In genomic region chr11:64741393-64742086, GRCh38 we compare ENCODE assay signal across 13 cellular contexts. TPM values are rescaled to one million over a fixed set of nuclear protein-coding genes. Genes with fewer than 3 reads are reported as not detected.
A peak's percentile ranks its signal among the peaks of the same experiment; 100 is the strongest.
DNase-seq lines count a peak whose midpoint lies in the region; ATAC-seq and TF ChIP-seq lines count a peak whose summit lies in the region.
"Had no signal": no experiment of that assay in that cellular context is flagged by ENCODE, and none has a peak within 500 bp of the region (broad histone marks: within the 10 kb centered on the region; RNA-seq: fewer than 3 reads in every experiment).

No MANE protein-coding gene starts in this region.

- H3K9me3 Mint-ChIP-seq in stimulated activated naive CD8-positive, alpha-beta T cell treated with anti-CD3 and anti-CD28 coated beads, Interleukin-15, Interleukin-2, amounts not matched to agents 100 ng/mL and 50 ng/mL, for 24 hours = no peaks in the 10 kb centered on the region
- no peaks in the 10 kb centered on the region for H3K9me3 Mint-ChIP-seq in chondrocyte (ENCODE audit: low read depth)
- H3K9me3 Mint-ChIP-seq in naive B cell = no peaks in the 10 kb centered on the region

- H3K4me1 Mint-ChIP-seq in stimulated activated naive CD8-positive, alpha-beta T cell treated with anti-CD3 and anti-CD28 coated beads, Interleukin-15, Interleukin-2, amounts not matched to agents 100 ng/mL and 50 ng/mL, for 24 hours (ENCODE audit: low read depth) = peaks cover 27% of the 10 kb centered on the region
- H3K4me1 Mint-ChIP-seq in chondrocyte (ENCODE audit: low read depth) (peaks cover 14% of the 10 kb centered on the region), naive B cell (peaks cover 39 to 61% (median 42%) of the 10 kb centered on the region in 3 donors)

- no peak overlapping the region for H3K27ac Mint-ChIP-seq in stimulated activated naive CD8-positive, alpha-beta T cell treated with anti-CD3 and anti-CD28 coated beads, Interleukin-15, Interleukin-2, amounts not matched to agents 100 ng/mL and 50 ng/mL, for 24 hours
- H3K27ac Mint-ChIP-seq in chondrocyte (ENCODE audit: unreplicated experiment) (no peak overlapping the region), naive B cell (peak overlapping the region in 5 of 6 donors; percentile 49 to 95 (median 80))

- peaks cover 7% of the 10 kb centered on the region for H3K27me3 Mint-ChIP-seq in stimulated activated naive CD8-positive, alpha-beta T cell treated with anti-CD3 and anti-CD28 coated beads, Interleukin-15, Interleukin-2, amounts not matched to agents 100 ng/mL and 50 ng/mL, for 24 hours
- H3K27me3 Mint-ChIP-seq in chondrocyte (ENCODE audit: low read depth) (no peaks in the 10 kb centered on the region), naive B cell (no peaks in the 10 kb centered on the region)

- TF ChIP-seq CTCF in chondrocyte (IDR thresholded peaks at IDR 0.05) = no peak

- DNase-seq in stimulated activated naive CD8-positive, alpha-beta T cell treated with anti-CD3 and anti-CD28 coated beads, Interleukin-15, Interleukin-2, amounts not matched to agents 100 U/mL and 50 U/mL, for 24 hours = no peak
- DNase-seq in chondrocyte (ENCODE audit: low spot score) (no peak), naive B cell (no peak), activated gamma-delta T cell treated with Interleukin-2 at 50 U/mL for 16 hours (no peak)
- DNase-seq: activated effector memory CD4-positive, alpha-beta T cell treated with Interleukin-2 at 50 U/mL for 16 hours; COR-L47; NCI-H2107; thyroid gland had no signal

- no peaks in the 10 kb centered on the region for H3K36me3 Mint-ChIP-seq in stimulated activated naive CD8-positive, alpha-beta T cell treated with anti-CD3 and anti-CD28 coated beads, Interleukin-15, Interleukin-2, amounts not matched to agents 100 ng/mL and 50 ng/mL, for 24 hours (ENCODE audit: low read depth)
- peaks cover 3% of the 10 kb centered on the region for H3K36me3 Mint-ChIP-seq in chondrocyte (ENCODE audit: low read depth)
- peaks cover 0 to 10% of the 10 kb centered on the region in 2 donors for H3K36me3 Mint-ChIP-seq in naive B cell

- no peak for ATAC-seq in stimulated activated naive CD8-positive, alpha-beta T cell treated with anti-CD3 and anti-CD28 coated beads, Interleukin-15, Interleukin-2, amounts not matched to agents 100 U/mL and 50 U/mL, for 24 hours
- ATAC-seq in naive B cell (ENCODE audit: low read depth in 2 of 2) (no peak), GM18868 (IDR thresholded peaks at IDR 0.05; ENCODE audit: unreplicated experiment) (no peak), HG03457 (IDR thresholded peaks at IDR 0.05; ENCODE audit: unreplicated experiment) (no peak), HG03196 (IDR thresholded peaks at IDR 0.05; ENCODE audit: unreplicated experiment) (no peak)

- peak overlapping the region; percentile 20 for H3K4me3 Mint-ChIP-seq in stimulated activated naive CD8-positive, alpha-beta T cell treated with anti-CD3 and anti-CD28 coated beads, Interleukin-15, Interleukin-2, amounts not matched to agents 100 ng/mL and 50 ng/mL, for 24 hours
- peak overlapping the region; percentile 35 for H3K4me3 Mint-ChIP-seq in chondrocyte (ENCODE audit: unreplicated experiment)
- peak overlapping the region; percentile 76 to 99 (median 86) for H3K4me3 Mint-ChIP-seq in naive B cell

RNA-seq across cellular contexts. Expression of gene RASGRP2, which starts 2.4 kb away (rescaled TPM):
- 4.7 to 11.4 TPM (median 10.1 TPM) in 3 replicates for total RNA-seq in chondrocyte
- 100 to 1,000 TPM; 274 to 429 (median 285) TPM for polyA plus RNA-seq in naive B cell (ENCODE audit: low read depth in 6 of 6)

RNA-seq across cellular contexts. Expression of gene PYGM, which starts 18.2 kb away (rescaled TPM):
- total RNA-seq in chondrocyte = 0.65 to 1.6 TPM (median 1.2 TPM) in 3 replicates
- 1 to 10 TPM in 5 of 6 donors, not detected in 1; 2.1 to 4.9 (median 2.2) TPM for polyA plus RNA-seq in naive B cell (ENCODE audit: low read depth in 6 of 6)

RNA-seq across cellular contexts. Expression of gene NRXN2, which starts 18.5 kb away (rescaled TPM):
- total RNA-seq in chondrocyte = 1.1 to 3.0 TPM (median 1.8 TPM) in 3 replicates
- polyA plus RNA-seq in naive B cell (ENCODE audit: low read depth in 6 of 6) = not detected
- total RNA-seq: endothelial cell of umbilical vein had no signal
- polyA plus RNA-seq: endothelial cell of umbilical vein had no signal

RNA-seq across cellular contexts. Expression of gene SF1, which starts 36.8 kb away (rescaled TPM):
- total RNA-seq in chondrocyte = 183 to 198 TPM (median 190 TPM) in 3 replicates
- polyA plus RNA-seq in naive B cell (ENCODE audit: low read depth in 6 of 6) = 100 to 1,000 TPM in 4 of 6 donors, 10 to 100 TPM in 2; 68.6 to 242 (median 132) TPM

Comparison
In these comparisons a context has a peak if more than half of its experiments do, and no peak if none do; other contexts are left out.
1. H3K27ac Mint-ChIP-seq: peak in naive B cell (5 of 6); none in stimulated activated naive CD8-positive, alpha-beta T cell treated with anti-CD3 and anti-CD28 coated beads, Interleukin-15, Interleukin-2, amounts not matched to agents 100 ng/mL and 50 ng/mL, for 24 hours (single experiment) and chondrocyte (single experiment).
2. H3K4me3 Mint-ChIP-seq: peak in every context shown above with its lines; median percentile 86 in naive B cell; 35 in chondrocyte; 20 in stimulated activated naive CD8-positive, alpha-beta T cell treated with anti-CD3 and anti-CD28 coated beads, Interleukin-15, Interleukin-2, amounts not matched to agents 100 ng/mL and 50 ng/mL, for 24 hours.